Comparison of ENCODE assay signal across 9 cellular contexts in genomic region chr13:44300895-44301638, GRCh38.
DNase-seq lines count a peak whose midpoint lies in the region; ATAC-seq and TF ChIP-seq lines count a peak whose summit lies in the region.
"Had no signal": no experiment of that assay in that cellular context is flagged by ENCODE, and none has a peak within 500 bp of the region (broad histone marks: within the 10 kb centered on the region; RNA-seq: fewer than 3 reads in every experiment).

No MANE protein-coding gene starts in this region.

- peaks cover 8% of the 10 kb centered on the region for H3K27me3 Mint-ChIP-seq in CD4-positive, CD25-positive, alpha-beta regulatory T cell

- H3K9me3 Mint-ChIP-seq in CD4-positive, CD25-positive, alpha-beta regulatory T cell: peaks cover 0 to 2% (median 0%) of the 10 kb centered on the region in 7 donors

- peaks cover 3% of the 10 kb centered on the region for H3K27me3 ChIP-seq in CD4-positive, CD25-positive, alpha-beta regulatory T cell (ENCODE audit: control insufficient read depth, insufficient read depth, low read length)
- H3K27me3 ChIP-seq in SJSA1 (replicated peaks) (no peaks in the 10 kb centered on the region), suprapubic skin (no peaks in the 10 kb centered on the region), HAP-1 (ENCODE audit: low read depth) (no peaks in the 10 kb centered on the region), SJCRH30 (no peaks in the 10 kb centered on the region)

- ATAC-seq in CD4-positive, CD25-positive, alpha-beta regulatory T cell (ENCODE audit: low read depth in 2 of 2): peak; percentile 44 to 60
- peak; percentile 87 for ATAC-seq in HG03354 (IDR thresholded peaks at IDR 0.05; ENCODE audit: poor library complexity, severe bottlenecking, unreplicated experiment)
- peak; percentile 82 for ATAC-seq in Right ventricle myocardium superior (ENCODE audit: poor library complexity)

- in situ Hi-C loops in HAP-1 (cut with MboI; ENCODE audit: low sequenced_read_pairs): no loop called here

- TF ChIP-seq EP300 in suprapubic skin (IDR thresholded peaks at IDR 0.05): no peak

- TF ChIP-seq CTCF in suprapubic skin (IDR thresholded peaks at IDR 0.05): no peak

- H3K27ac ChIP-seq in CD4-positive, CD25-positive, alpha-beta regulatory T cell (ENCODE audit: insufficient read depth, low read length, poor library complexity, severe bottlenecking): no peak overlapping the region
- H3K27ac ChIP-seq in SJSA1: peak overlapping the region; percentile 7; the same call in 1 of the 2 replicates
- H3K27ac ChIP-seq in suprapubic skin: peak overlapping the region; percentile 10
- no peak overlapping the region for H3K27ac ChIP-seq in SJCRH30
- H3K27ac ChIP-seq: HL-60 had no signal

- no peaks in the 10 kb centered on the region for H3K36me3 Mint-ChIP-seq in CD4-positive, CD25-positive, alpha-beta regulatory T cell

- intact Hi-C loops in Right ventricle myocardium superior (cut with DNase I): loop anchor here (5.0 kb wide), 1 partner anchor 136 kb away; no protein-coding TSS in a partner anchor

- no peak for TF ChIP-seq POLR2A in suprapubic skin (IDR thresholded peaks at IDR 0.05)

- no peaks in the 10 kb centered on the region for H3K4me1 ChIP-seq in CD4-positive, CD25-positive, alpha-beta regulatory T cell (ENCODE audit: control insufficient read depth, insufficient read depth, low read length, poor library complexity, severe bottlenecking)
- H3K4me1 ChIP-seq in SJSA1 (replicated peaks) (peaks cover 56% of the 10 kb centered on the region), suprapubic skin (peaks cover 36% of the 10 kb centered on the region), HAP-1 (peaks cover 9% of the 10 kb centered on the region), SJCRH30 (no peaks in the 10 kb centered on the region; the same call in 1 of the 2 replicates)

- H3K36me3 ChIP-seq in CD4-positive, CD25-positive, alpha-beta regulatory T cell (ENCODE audit: control insufficient read depth, insufficient read depth, low read length): no peaks in the 10 kb centered on the region
- H3K36me3 ChIP-seq in SJSA1: no peaks in the 10 kb centered on the region
- no peaks in the 10 kb centered on the region for H3K36me3 ChIP-seq in suprapubic skin
- H3K36me3 ChIP-seq in HAP-1 (replicated peaks): no peaks in the 10 kb centered on the region
- no peaks in the 10 kb centered on the region for H3K36me3 ChIP-seq in SJCRH30

- peak in 1 of 3 donors; percentile 18 for DNase-seq in CD4-positive, CD25-positive, alpha-beta regulatory T cell
- DNase-seq in GM19240 (ENCODE audit: insufficient read length, low spot score) (peak; percentile 28), SJSA1 (ENCODE audit: low read depth in 1 of 2, low spot score in 2 of 2) (peak in 1 of 2 experiments; percentile 50), Right ventricle myocardium superior (no peak), suprapubic skin (ENCODE audit: low spot score in 2 of 2) (no peak), HAP-1 (ENCODE audit: low spot score in 2 of 2) (no peak), SJCRH30 (no peak)

- WGBS in suprapubic skin: 22% methylated on average over 9 of the region's 9 CpGs

- no peak overlapping the region for H3K4me3 Mint-ChIP-seq in CD4-positive, CD25-positive, alpha-beta regulatory T cell

- H3K4me1 Mint-ChIP-seq in CD4-positive, CD25-positive, alpha-beta regulatory T cell: peaks cover 0 to 11% (median 9%) of the 10 kb centered on the region in 4 donors

- H3K4me3 ChIP-seq in CD4-positive, CD25-positive, alpha-beta regulatory T cell (ENCODE audit: low read depth, low read length): no peak overlapping the region
- H3K4me3 ChIP-seq in SJSA1 (no peak overlapping the region), suprapubic skin (no peak overlapping the region), HAP-1 (no peak overlapping the region), SJCRH30 (no peak overlapping the region)

- no peak overlapping the region for H3K27ac Mint-ChIP-seq in CD4-positive, CD25-positive, alpha-beta regulatory T cell

- no peaks in the 10 kb centered on the region for H3K9me3 ChIP-seq in CD4-positive, CD25-positive, alpha-beta regulatory T cell (ENCODE audit: control insufficient read depth in 2 of 2, low read length in 2 of 2)
- H3K9me3 ChIP-seq in SJSA1 (replicated peaks) (no peaks in the 10 kb centered on the region), suprapubic skin (no peaks in the 10 kb centered on the region), HAP-1 (no peaks in the 10 kb centered on the region), SJCRH30 (replicated peaks) (no peaks in the 10 kb centered on the region)

Comparison
In these comparisons a context has a peak if more than half of its experiments do, and no peak if none do; other contexts are left out.
1. H3K27ac ChIP-seq: peak in SJSA1 (single experiment) and suprapubic skin (single experiment); none in CD4-positive, CD25-positive, alpha-beta regulatory T cell (single experiment) and SJCRH30 (single experiment).
2. Peak in every context shown above with its lines, with median percentiles within 50 percentile points of each other: ATAC-seq.